ENCODE assay signal across 1 cellular context in the genomic region with DNA sequence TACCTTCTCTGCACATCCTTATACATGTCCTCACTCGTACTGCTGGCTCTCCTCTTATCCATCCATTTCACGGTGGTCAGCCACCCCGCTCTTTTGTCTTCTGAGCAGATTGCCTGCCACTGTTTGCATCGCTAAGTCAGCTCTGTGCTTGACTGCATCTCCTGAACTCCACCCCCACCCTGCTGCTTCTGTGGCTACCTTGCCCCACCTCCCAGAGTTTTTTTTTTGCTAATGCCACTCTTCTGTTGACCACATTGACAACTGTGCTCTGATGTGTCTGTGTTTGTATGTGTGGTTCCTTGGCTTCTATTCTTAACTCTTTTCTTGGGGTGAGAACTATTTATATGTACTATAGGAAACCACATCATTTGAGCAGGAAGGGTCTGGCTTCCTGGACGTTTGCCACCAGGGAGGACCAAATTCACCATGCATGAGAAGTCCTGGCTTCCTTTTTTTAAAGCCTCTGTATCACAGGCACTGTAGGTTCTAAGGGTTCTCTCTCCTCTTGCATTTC.
TF ChIP-seq lines count a peak whose summit lies in the region.

No MANE protein-coding gene starts in this region.

TF ChIP-seq in GM12878, 131 proteins besides CTCF, POLR2A, EP300 and RAD21 (continued from another document and continues in another):
- no peak for TF ChIP-seq DPF2 (IDR thresholded peaks at IDR 0.05)
- peak; percentile 66 for TF ChIP-seq IKZF1 (conservative IDR thresholded peaks at IDR 0.05)
- TF ChIP-seq SIX5 (IDR thresholded peaks at IDR 0.05; ENCODE audit: low read depth, low read length, severe bottlenecking) = no peak
- TF ChIP-seq, protein P1, sequence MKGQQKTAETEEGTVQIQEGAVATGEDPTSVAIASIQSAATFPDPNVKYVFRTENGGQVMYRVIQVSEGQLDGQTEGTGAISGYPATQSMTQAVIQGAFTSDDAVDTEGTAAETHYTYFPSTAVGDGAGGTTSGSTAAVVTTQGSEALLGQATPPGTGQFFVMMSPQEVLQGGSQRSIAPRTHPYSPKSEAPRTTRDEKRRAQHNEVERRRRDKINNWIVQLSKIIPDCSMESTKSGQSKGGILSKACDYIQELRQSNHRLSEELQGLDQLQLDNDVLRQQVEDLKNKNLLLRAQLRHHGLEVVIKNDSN (IDR thresholded peaks at IDR 0.05; ENCODE audit: borderline replicate concordance, extremely low read length, insufficient read depth, low read depth, low read length) = no peak
- TF ChIP-seq BCLAF1 (IDR thresholded peaks at IDR 0.05) = no peak
- TF ChIP-seq MEF2B (IDR thresholded peaks at IDR 0.05; ENCODE audit: partially characterized antibody, poor library complexity, severe bottlenecking) = peak; percentile 95
- peak; percentile 94 for TF ChIP-seq SKIL (IDR thresholded peaks at IDR 0.05; ENCODE audit: low read depth, poor library complexity, severe bottlenecking)
- TF ChIP-seq PAX5 (IDR thresholded peaks at IDR 0.05; ENCODE audit: borderline replicate concordance, low read depth, low read length) = peak; percentile 86
- TF ChIP-seq HDGF (IDR thresholded peaks at IDR 0.05) = 0 out of 2 replicates have a peak, but pooled peaks have one; percentile 26
- TF ChIP-seq CHD4 (IDR thresholded peaks at IDR 0.05) = no peak
- no peak for TF ChIP-seq PRDM15 (CRISPR knock-in tag; IDR thresholded peaks at IDR 0.05)
- TF ChIP-seq CHD2 (IDR thresholded peaks at IDR 0.05; ENCODE audit: borderline replicate concordance, low read depth, low read length) = peak; percentile 68; the same call in 1 of the 2 replicates
- no peak for TF ChIP-seq ASH2L (IDR thresholded peaks at IDR 0.05; ENCODE audit: borderline replicate concordance, low read depth)
- no peak for TF ChIP-seq SREBF2 (IDR thresholded peaks at IDR 0.05; ENCODE audit: low read length)
- TF ChIP-seq BCL11A (IDR thresholded peaks at IDR 0.05; ENCODE audit: low read depth, low read length) = peak; percentile 37; the same call in 1 of the 2 replicates
- TF ChIP-seq TAF1 (IDR thresholded peaks at IDR 0.05; ENCODE audit: borderline replicate concordance, low read depth, low read length) = peak; percentile 60; the same call in 1 of the 2 replicates
- TF ChIP-seq TARDBP (IDR thresholded peaks at IDR 0.05; ENCODE audit: borderline replicate concordance) = no peak
- peak in 1 of 2 experiments; percentile 60; a peak in 2 of 4 replicates for TF ChIP-seq ETV6 (conservative IDR thresholded peaks at IDR 0.05 in 1 of 2, IDR thresholded peaks at IDR 0.05 in 1 of 2; ENCODE audit: borderline replicate concordance in 1 of 2, low read depth in 1 of 2)
- no peak for TF ChIP-seq ZBTB4 (CRISPR knock-in tag; IDR thresholded peaks at IDR 0.05)
- peak; percentile 99 for TF ChIP-seq TBL1XR1 (IDR thresholded peaks at IDR 0.05; ENCODE audit: low read depth, low read length)
- 0 out of 2 replicates have a peak, but pooled peaks have one; percentile 31 for TF ChIP-seq JUNB (IDR thresholded peaks at IDR 0.05)
- TF ChIP-seq MTA3 (IDR thresholded peaks at IDR 0.05; ENCODE audit: borderline replicate concordance, low read length) = peak; percentile 91; the same call in 1 of the 2 replicates
- TF ChIP-seq CBFB (IDR thresholded peaks at IDR 0.05; ENCODE audit: low read depth) = peak; percentile 96
- no peak for TF ChIP-seq MXI1 (IDR thresholded peaks at IDR 0.05; ENCODE audit: low read depth, low read length)
- no peak for TF ChIP-seq GATAD2B (conservative IDR thresholded peaks at IDR 0.05; ENCODE audit: low read depth)
- TF ChIP-seq SMARCA5 (IDR thresholded peaks at IDR 0.05) = no peak
- TF ChIP-seq YBX1 (IDR thresholded peaks at IDR 0.05) = no peak
- TF ChIP-seq ATF3 (IDR thresholded peaks at IDR 0.05; ENCODE audit: borderline replicate concordance, extremely low read depth, low read depth, low read length) = no peak
- TF ChIP-seq MTA2 (IDR thresholded peaks at IDR 0.05; ENCODE audit: low read depth) = peak; percentile 79
- TF ChIP-seq HCFC1 (IDR thresholded peaks at IDR 0.05; ENCODE audit: low read length) = no peak
- TF ChIP-seq IRF5 (IDR thresholded peaks at IDR 0.05; ENCODE audit: borderline replicate concordance) = no peak
- peak; percentile 83 for TF ChIP-seq PML (IDR thresholded peaks at IDR 0.05; ENCODE audit: low read length)
- TF ChIP-seq, protein P2, sequence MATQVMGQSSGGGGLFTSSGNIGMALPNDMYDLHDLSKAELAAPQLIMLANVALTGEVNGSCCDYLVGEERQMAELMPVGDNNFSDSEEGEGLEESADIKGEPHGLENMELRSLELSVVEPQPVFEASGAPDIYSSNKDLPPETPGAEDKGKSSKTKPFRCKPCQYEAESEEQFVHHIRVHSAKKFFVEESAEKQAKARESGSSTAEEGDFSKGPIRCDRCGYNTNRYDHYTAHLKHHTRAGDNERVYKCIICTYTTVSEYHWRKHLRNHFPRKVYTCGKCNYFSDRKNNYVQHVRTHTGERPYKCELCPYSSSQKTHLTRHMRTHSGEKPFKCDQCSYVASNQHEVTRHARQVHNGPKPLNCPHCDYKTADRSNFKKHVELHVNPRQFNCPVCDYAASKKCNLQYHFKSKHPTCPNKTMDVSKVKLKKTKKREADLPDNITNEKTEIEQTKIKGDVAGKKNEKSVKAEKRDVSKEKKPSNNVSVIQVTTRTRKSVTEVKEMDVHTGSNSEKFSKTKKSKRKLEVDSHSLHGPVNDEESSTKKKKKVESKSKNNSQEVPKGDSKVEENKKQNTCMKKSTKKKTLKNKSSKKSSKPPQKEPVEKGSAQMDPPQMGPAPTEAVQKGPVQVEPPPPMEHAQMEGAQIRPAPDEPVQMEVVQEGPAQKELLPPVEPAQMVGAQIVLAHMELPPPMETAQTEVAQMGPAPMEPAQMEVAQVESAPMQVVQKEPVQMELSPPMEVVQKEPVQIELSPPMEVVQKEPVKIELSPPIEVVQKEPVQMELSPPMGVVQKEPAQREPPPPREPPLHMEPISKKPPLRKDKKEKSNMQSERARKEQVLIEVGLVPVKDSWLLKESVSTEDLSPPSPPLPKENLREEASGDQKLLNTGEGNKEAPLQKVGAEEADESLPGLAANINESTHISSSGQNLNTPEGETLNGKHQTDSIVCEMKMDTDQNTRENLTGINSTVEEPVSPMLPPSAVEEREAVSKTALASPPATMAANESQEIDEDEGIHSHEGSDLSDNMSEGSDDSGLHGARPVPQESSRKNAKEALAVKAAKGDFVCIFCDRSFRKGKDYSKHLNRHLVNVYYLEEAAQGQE (IDR thresholded peaks at IDR 0.05; ENCODE audit: low read depth, low read length) = no peak
- TF ChIP-seq, protein P3, sequence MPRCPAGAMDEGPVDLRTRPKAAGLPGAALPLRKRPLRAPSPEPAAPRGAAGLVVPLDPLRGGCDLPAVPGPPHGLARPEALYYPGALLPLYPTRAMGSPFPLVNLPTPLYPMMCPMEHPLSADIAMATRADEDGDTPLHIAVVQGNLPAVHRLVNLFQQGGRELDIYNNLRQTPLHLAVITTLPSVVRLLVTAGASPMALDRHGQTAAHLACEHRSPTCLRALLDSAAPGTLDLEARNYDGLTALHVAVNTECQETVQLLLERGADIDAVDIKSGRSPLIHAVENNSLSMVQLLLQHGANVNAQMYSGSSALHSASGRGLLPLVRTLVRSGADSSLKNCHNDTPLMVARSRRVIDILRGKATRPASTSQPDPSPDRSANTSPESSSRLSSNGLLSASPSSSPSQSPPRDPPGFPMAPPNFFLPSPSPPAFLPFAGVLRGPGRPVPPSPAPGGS (IDR thresholded peaks at IDR 0.05; ENCODE audit: borderline replicate concordance, insufficient read depth, low read depth, low read length, poor library complexity, severe bottlenecking) = peak; percentile 84
- TF ChIP-seq GABPA (IDR thresholded peaks at IDR 0.05; ENCODE audit: low read depth) = peak; percentile 43; the same call in 1 of the 2 replicates
- no peak for TF ChIP-seq CHD1 (IDR thresholded peaks at IDR 0.05; ENCODE audit: low read depth, low read length)
